8 cellular contexts compared by ENCODE assay signal in genomic region chr7:112080441-112080840, GRCh38.
A peak's percentile ranks its signal among the peaks of the same experiment; 100 is the strongest.
DNase-seq lines count a peak whose midpoint lies in the region; ATAC-seq and TF ChIP-seq lines count a peak whose summit lies in the region.

No MANE protein-coding gene starts in this region.

- no peaks in the 10 kb centered on the region for H3K9me3 ChIP-seq in CD4-positive, alpha-beta memory T cell (ENCODE audit: control insufficient read depth in 1 of 2, low read length in 2 of 2)

- no peak overlapping the region for H3K27ac ChIP-seq in CD4-positive, alpha-beta memory T cell (ENCODE audit: low read depth, low read length)

- TF ChIP-seq CTCF in type B pancreatic cell (conservative IDR thresholded peaks at IDR 0.05) = no peak

- H3K27me3 Mint-ChIP-seq in effector memory CD8-positive, alpha-beta T cell = peaks cover 16 to 40% of the 10 kb centered on the region in 2 donors
- no peaks in the 10 kb centered on the region for H3K27me3 Mint-ChIP-seq in type B pancreatic cell
- peaks cover 5 to 7% of the 10 kb centered on the region in 2 donors for H3K27me3 Mint-ChIP-seq in CD4-positive, alpha-beta memory T cell

- H3K4me3 ChIP-seq in CD4-positive, alpha-beta memory T cell (ENCODE audit: low read length in 2 of 2) = no peak overlapping the region

- no peaks in the 10 kb centered on the region for H3K9me3 Mint-ChIP-seq in effector memory CD8-positive, alpha-beta T cell
- H3K9me3 Mint-ChIP-seq in type B pancreatic cell = no peaks in the 10 kb centered on the region
- peaks cover 0 to 2% (median 0%) of the 10 kb centered on the region in 8 donors for H3K9me3 Mint-ChIP-seq in CD4-positive, alpha-beta memory T cell

- peaks cover 6% of the 10 kb centered on the region for H3K36me3 Mint-ChIP-seq in effector memory CD8-positive, alpha-beta T cell (ENCODE audit: insufficient read depth)
- H3K36me3 Mint-ChIP-seq in type B pancreatic cell = no peaks in the 10 kb centered on the region
- no peaks in the 10 kb centered on the region for H3K36me3 Mint-ChIP-seq in CD4-positive, alpha-beta memory T cell

- CTCF ChIA-PET in CD4-positive, alpha-beta memory T cell (lab: Charles Lee; ENCODE audit: partially characterized antibody) = no interaction called here

- no peaks in the 10 kb centered on the region for H3K4me1 ChIP-seq in CD4-positive, alpha-beta memory T cell (ENCODE audit: insufficient read depth, low read length)

- intact Hi-C loops in CD4-positive, alpha-beta memory T cell (cut with micrococcal nuclease) = no loop called here

- no peaks in the 10 kb centered on the region for H3K27me3 ChIP-seq in CD4-positive, alpha-beta memory T cell (ENCODE audit: insufficient read depth, low read length)

- ATAC-seq in GM18511 (IDR thresholded peaks at IDR 0.05; ENCODE audit: unreplicated experiment) (peak; percentile 86), HG02759 (IDR thresholded peaks at IDR 0.05; ENCODE audit: unreplicated experiment) (peak; percentile 85)
- peak; percentile 33 for ATAC-seq in effector memory CD8-positive, alpha-beta T cell (replicated peaks)

- no peak overlapping the region for H3K4me3 Mint-ChIP-seq in effector memory CD8-positive, alpha-beta T cell
- H3K4me3 Mint-ChIP-seq in type B pancreatic cell = no peak overlapping the region
- no peak overlapping the region for H3K4me3 Mint-ChIP-seq in CD4-positive, alpha-beta memory T cell

- H3K36me3 ChIP-seq in CD4-positive, alpha-beta memory T cell (ENCODE audit: insufficient read depth, low read length) = no peaks in the 10 kb centered on the region

- DNase-seq in NCI-H2029 (lab: John Stamatoyannopoulos, UW) = peak; percentile 83
- DNase-seq in effector memory CD8-positive, alpha-beta T cell = no peak
- peak; percentile 85 for DNase-seq in non-pigmented ciliary epithelial cell (ENCODE audit: low read depth)
- no peak for DNase-seq in type B pancreatic cell (ENCODE audit: extremely low spot score, unreplicated experiment)
- DNase-seq in stimulated activated naive CD4-positive, alpha-beta T cell treated with Interleukin-2 at 50 U/mL for 16 hours (lab: John Stamatoyannopoulos, UW) = no peak
- no peak for DNase-seq in CD4-positive, alpha-beta memory T cell

- H3K27ac Mint-ChIP-seq in effector memory CD8-positive, alpha-beta T cell = no peak overlapping the region
- no peak overlapping the region for H3K27ac Mint-ChIP-seq in type B pancreatic cell
- no peak overlapping the region for H3K27ac Mint-ChIP-seq in CD4-positive, alpha-beta memory T cell

- POLR2A ChIA-PET in CD4-positive, alpha-beta memory T cell (lab: Charles Lee; ENCODE audit: partially characterized antibody) = no interaction called here

- H3K4me1 Mint-ChIP-seq in effector memory CD8-positive, alpha-beta T cell (ENCODE audit: low read depth in 2 of 2) = peaks cover 1 to 4% of the 10 kb centered on the region in 2 donors
- H3K4me1 Mint-ChIP-seq in type B pancreatic cell (ENCODE audit: unreplicated experiment) = peaks cover 7% of the 10 kb centered on the region
- peaks cover 0 to 8% (median 3%) of the 10 kb centered on the region in 4 donors for H3K4me1 Mint-ChIP-seq in CD4-positive, alpha-beta memory T cell

Comparison
In these comparisons a context has a peak if more than half of its experiments do, and no peak if none do; other contexts are left out.
1. ATAC-seq: peak in every context shown above with its lines; median percentile 86 in GM18511; 85 in HG02759; 33 in effector memory CD8-positive, alpha-beta T cell.
2. DNase-seq: peak in NCI-H2029 (single experiment) and non-pigmented ciliary epithelial cell (single experiment); none in effector memory CD8-positive, alpha-beta T cell (0 of 3), type B pancreatic cell (single experiment), stimulated activated naive CD4-positive, alpha-beta T cell treated with Interleukin-2 at 50 U/mL for 16 hours (single experiment) and CD4-positive, alpha-beta memory T cell (0 of 5).